In the genomic region with DNA sequence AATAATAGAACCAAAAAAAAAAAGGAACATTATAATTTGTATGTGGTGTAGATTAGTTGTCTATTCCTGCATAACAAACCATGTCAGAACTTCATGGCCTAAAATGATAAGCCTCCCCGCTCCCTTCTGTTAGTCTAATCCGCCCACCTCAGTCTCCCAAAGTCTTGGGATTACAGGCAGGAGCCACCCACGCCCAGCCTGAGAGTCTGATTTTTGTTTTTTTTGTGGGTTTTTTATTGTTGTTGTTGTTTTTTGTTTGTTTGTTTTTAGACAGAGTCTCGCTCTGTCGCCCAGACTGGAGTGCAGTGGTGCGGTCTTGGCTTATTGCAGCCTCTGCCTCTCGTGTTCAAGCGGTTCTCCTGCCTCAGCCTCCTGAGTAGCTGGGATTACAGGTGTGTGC, we compare ENCODE assay signal across 20 cellular contexts.
A peak's percentile ranks its signal among the peaks of the same experiment; 100 is the strongest.
DNase-seq lines count a peak whose midpoint lies in the region; ATAC-seq and TF ChIP-seq lines count a peak whose summit lies in the region.
"Had no signal": no experiment of that assay in that cellular context is flagged by ENCODE, and none has a peak within 500 bp of the region (broad histone marks: within the 10 kb centered on the region; RNA-seq: fewer than 3 reads in every experiment).

No MANE protein-coding gene starts in this region.

- no peak for DNase-seq in activated naive CD4-positive, alpha-beta T cell treated with anti-CD3 and anti-CD28 coated beads, Interleukin-2, amount 10 ng/mL, durations not matched to agents 7 days and 5 days
- DNase-seq in activated naive CD4-positive, alpha-beta T cell treated with Interleukin-2 at 50 U/mL for 16 hours = no peak
- DNase-seq in T-helper 17 cell (no peak), colonic mucosa (no peak), ovary (no peak)
- no peak for DNase-seq in effector memory CD8-positive, alpha-beta T cell
- DNase-seq: 8988T; ACHN; AML-193; Caco-2; CD4-positive, CD25-positive, alpha-beta regulatory T cell; CD8-positive, alpha-beta T cell; DMS153; DND-41; GOT3 had no signal

- no peaks in the 10 kb centered on the region for H3K36me3 ChIP-seq in colonic mucosa
- H3K36me3 ChIP-seq in ovary = no peaks in the 10 kb centered on the region
- H3K36me3 ChIP-seq: HAP-1 had no signal

- TF ChIP-seq EP300 in ovary (IDR thresholded peaks at IDR 0.05) = no peak

- no peak overlapping the region for H3K4me3 Mint-ChIP-seq in activated naive CD4-positive, alpha-beta T cell treated with anti-CD3 and anti-CD28 coated beads, Interleukin-2, amount 10 ng/mL, durations not matched to agents 7 days and 5 days
- H3K4me3 Mint-ChIP-seq in T-helper 17 cell = no peak overlapping the region
- no peak overlapping the region for H3K4me3 Mint-ChIP-seq in effector memory CD8-positive, alpha-beta T cell
- H3K4me3 Mint-ChIP-seq: CD4-positive, CD25-positive, alpha-beta regulatory T cell; CD8-positive, alpha-beta T cell had no signal

- TF ChIP-seq POLR2A in ovary (IDR thresholded peaks at IDR 0.05) = no peak

- TF ChIP-seq CTCF in colonic mucosa (IDR thresholded peaks at IDR 0.05) (no peak), ovary (IDR thresholded peaks at IDR 0.05) (no peak)

- intact Hi-C loops in colonic mucosa (cut with DNase I) = no loop called here
- intact Hi-C loops in ovary (cut with DNase I) = no loop called here

- no peak overlapping the region for H3K9ac ChIP-seq in colonic mucosa (ENCODE audit: low read depth in 2 of 2, low read length in 2 of 2)
- H3K9ac ChIP-seq: BLaER1 had no signal

- H3K9me3 Mint-ChIP-seq in activated naive CD4-positive, alpha-beta T cell treated with anti-CD3 and anti-CD28 coated beads, Interleukin-2, amount 10 ng/mL, durations not matched to agents 7 days and 5 days = no peaks in the 10 kb centered on the region
- no peaks in the 10 kb centered on the region for H3K9me3 Mint-ChIP-seq in effector memory CD8-positive, alpha-beta T cell
- H3K9me3 Mint-ChIP-seq: CD4-positive, CD25-positive, alpha-beta regulatory T cell; CD8-positive, alpha-beta T cell had no signal

- H3K27ac Mint-ChIP-seq in activated naive CD4-positive, alpha-beta T cell treated with anti-CD3 and anti-CD28 coated beads, Interleukin-2, amount 10 ng/mL, durations not matched to agents 7 days and 5 days = peak overlapping the region; percentile 28
- peak overlapping the region; percentile 86 for H3K27ac Mint-ChIP-seq in T-helper 17 cell
- peak overlapping the region; percentile 22 to 32 for H3K27ac Mint-ChIP-seq in effector memory CD8-positive, alpha-beta T cell
- H3K27ac Mint-ChIP-seq: CD8-positive, alpha-beta T cell had no signal

- no peak overlapping the region for H3K27ac ChIP-seq in colonic mucosa
- no peak overlapping the region for H3K27ac ChIP-seq in ovary
- H3K27ac ChIP-seq: A549, BLaER1, C4-2B had no signal

- ATAC-seq in T-helper 17 cell (no peak), GM21526 (IDR thresholded peaks at IDR 0.05; ENCODE audit: low FRiP score, unreplicated experiment) (no peak)
- ATAC-seq in effector memory CD8-positive, alpha-beta T cell (replicated peaks) = no peak
- ATAC-seq: A549; CD8-positive, alpha-beta T cell had no signal

- no peaks in the 10 kb centered on the region for H3K27me3 Mint-ChIP-seq in activated naive CD4-positive, alpha-beta T cell treated with anti-CD3 and anti-CD28 coated beads, Interleukin-2, amount 10 ng/mL, durations not matched to agents 7 days and 5 days
- H3K27me3 Mint-ChIP-seq in T-helper 17 cell = no peaks in the 10 kb centered on the region
- no peaks in the 10 kb centered on the region for H3K27me3 Mint-ChIP-seq in effector memory CD8-positive, alpha-beta T cell
- H3K27me3 Mint-ChIP-seq: CD4-positive, CD25-positive, alpha-beta regulatory T cell had no signal

- CTCF ChIA-PET in activated naive CD4-positive, alpha-beta T cell treated with anti-CD3 and anti-CD28 coated beads, Interleukin-2, amount 10 ng/mL, durations not matched to agents 7 days and 5 days (lab: Charles Lee) = interaction anchor here (0.6 kb wide), 1 partner anchor 127 kb away, joined by 3 read pairs; no protein-coding TSS in a partner anchor

- peaks cover 14% of the 10 kb centered on the region for H3K36me3 Mint-ChIP-seq in activated naive CD4-positive, alpha-beta T cell treated with anti-CD3 and anti-CD28 coated beads, Interleukin-2, amount 10 ng/mL, durations not matched to agents 7 days and 5 days
- no peaks in the 10 kb centered on the region for H3K36me3 Mint-ChIP-seq in T-helper 17 cell (ENCODE audit: low read depth)
- no peaks in the 10 kb centered on the region for H3K36me3 Mint-ChIP-seq in effector memory CD8-positive, alpha-beta T cell (ENCODE audit: insufficient read depth)

- H3K4me1 Mint-ChIP-seq in activated naive CD4-positive, alpha-beta T cell treated with anti-CD3 and anti-CD28 coated beads, Interleukin-2, amount 10 ng/mL, durations not matched to agents 7 days and 5 days = peaks cover 11% of the 10 kb centered on the region
- peaks cover 21% of the 10 kb centered on the region for H3K4me1 Mint-ChIP-seq in T-helper 17 cell
- peaks cover 7 to 22% of the 10 kb centered on the region in 2 donors for H3K4me1 Mint-ChIP-seq in effector memory CD8-positive, alpha-beta T cell (ENCODE audit: low read depth in 2 of 2)

- no peaks in the 10 kb centered on the region for H3K4me1 ChIP-seq in colonic mucosa
- no peaks in the 10 kb centered on the region for H3K4me1 ChIP-seq in ovary (ENCODE audit: insufficient read depth)
- H3K4me1 ChIP-seq: A549, Caco-2, HAP-1 had no signal

- WGBS in ovary, 3 donors = 86 to 93% (median 92%) methylated on average over 8 of the region's 8 CpGs

- H3K4me3 ChIP-seq in colonic mucosa (no peak overlapping the region), ovary (no peak overlapping the region)
- H3K4me3 ChIP-seq: A549, BLaER1, HAP-1 had no signal

- H3K27me3 ChIP-seq in colonic mucosa (no peaks in the 10 kb centered on the region), ovary (no peaks in the 10 kb centered on the region)
- H3K27me3 ChIP-seq: BLaER1 had no signal

- no peaks in the 10 kb centered on the region for H3K9me3 ChIP-seq in T-helper 17 cell (ENCODE audit: control insufficient read depth, low read length, poor library complexity, severe bottlenecking)
- H3K9me3 ChIP-seq in colonic mucosa = no peaks in the 10 kb centered on the region
- no peaks in the 10 kb centered on the region for H3K9me3 ChIP-seq in ovary
- H3K9me3 ChIP-seq: A549, BLaER1, Caco-2, HAP-1 had no signal

Comparison
In these comparisons a context has a peak if more than half of its experiments do, and no peak if none do; other contexts are left out.
1. H3K27ac Mint-ChIP-seq: peak in every context shown above with its lines; median percentile 86 in T-helper 17 cell; 28 in activated naive CD4-positive, alpha-beta T cell treated with anti-CD3 and anti-CD28 coated beads, Interleukin-2, amount 10 ng/mL, durations not matched to agents 7 days and 5 days; 27 in effector memory CD8-positive, alpha-beta T cell.